20 cellular contexts compared by ENCODE assay signal in genomic region chr7:131095346-131095745, GRCh38.
A peak's percentile ranks its signal among the peaks of the same experiment; 100 is the strongest.
DNase-seq lines count a peak whose midpoint lies in the region; ATAC-seq lines count a peak whose summit lies in the region.
"Had no signal": no experiment of that assay in that cellular context is flagged by ENCODE, and none has a peak within 500 bp of the region (broad histone marks: within the 10 kb centered on the region; RNA-seq: fewer than 3 reads in every experiment).

No MANE protein-coding gene starts in this region.

- DNase-seq in activated naive CD4-positive, alpha-beta T cell treated with anti-CD3 and anti-CD28 coated beads, Interleukin-2, amount 50 U/mL, for 72 hours (ENCODE audit: low spot score in 2 of 2), result no peak
- peak; percentile 64 for DNase-seq in fibroblast of peridontal ligament (ENCODE audit: extremely low read depth)
- no peak for DNase-seq in stimulated activated effector memory CD8-positive, alpha-beta T cell treated with anti-CD3 and anti-CD28 coated beads, Interleukin-12 subunit alpha, Interleukin-12 subunit beta, amount 100 ng/mL, for 72 hours (ENCODE audit: low spot score in 2 of 2)
- DNase-seq: activated CD4-positive, alpha-beta T cell treated with anti-CD3 and anti-CD28 coated beads for 4 hours; caudate nucleus; EL; head of caudate nucleus; NCI-H1417 treated with DMSO at 0.1 percent for 48 hours; NCI-H69; retina; SHP77; stimulated activated CD4-positive, alpha-beta T cell treated with anti-CD3 and anti-CD28 coated beads, Interleukin-12 subunit alpha, Interleukin-12 subunit beta, amount 100 ng/mL, for 4 hours; SW 1271 had no signal

- no peak overlapping the region for H3K4me3 Mint-ChIP-seq in activated naive CD4-positive, alpha-beta T cell treated with anti-CD3 and anti-CD28 coated beads, Interleukin-2, amount 50 U/mL, for 24 hours
- peak overlapping the region; percentile 75 for H3K4me3 Mint-ChIP-seq in activated T-helper 17 cell treated with anti-CD3 and anti-CD28 coated beads, Interleukin-2, amount 50 U/mL, for 72 hours
- H3K4me3 Mint-ChIP-seq in stimulated activated effector memory CD8-positive, alpha-beta T cell treated with anti-CD3 and anti-CD28 coated beads, Interleukin-12 subunit alpha, Interleukin-12 subunit beta, amount 100 ng/mL, for 72 hours, result no peak overlapping the region
- H3K4me3 Mint-ChIP-seq: B cell had no signal

- no peaks in the 10 kb centered on the region for H3K9me3 Mint-ChIP-seq in activated naive CD4-positive, alpha-beta T cell treated with anti-CD3 and anti-CD28 coated beads, Interleukin-2, amount 50 U/mL, for 24 hours
- H3K9me3 Mint-ChIP-seq in activated naive CD4-positive, alpha-beta T cell treated with anti-CD3 and anti-CD28 coated beads, Interleukin-2, amount 50 U/mL, for 72 hours, result peaks cover 0 to 5% of the 10 kb centered on the region in 2 donors
- H3K9me3 Mint-ChIP-seq in activated T-helper 17 cell treated with anti-CD3 and anti-CD28 coated beads, Interleukin-2, amount 50 U/mL, for 72 hours, result no peaks in the 10 kb centered on the region
- H3K9me3 Mint-ChIP-seq in stimulated activated effector memory CD8-positive, alpha-beta T cell treated with anti-CD3 and anti-CD28 coated beads, Interleukin-12 subunit alpha, Interleukin-12 subunit beta, amount 100 ng/mL, for 72 hours, result no peaks in the 10 kb centered on the region
- H3K9me3 Mint-ChIP-seq: activated T-helper 2 cell treated with anti-CD3 and anti-CD28 coated beads, Interferon-gamma antibody, Interleukin-2, Interleukin-4, amounts not matched to agents 10 μg/mL and 5 μg/mL and 100 μg/mL, durations not matched to agents 14 hours and 24 hours and 36 hours had no signal

- peaks cover 9% of the 10 kb centered on the region for H3K36me3 Mint-ChIP-seq in activated naive CD4-positive, alpha-beta T cell treated with anti-CD3 and anti-CD28 coated beads, Interleukin-2, amount 50 U/mL, for 24 hours
- H3K36me3 Mint-ChIP-seq in activated naive CD4-positive, alpha-beta T cell treated with anti-CD3 and anti-CD28 coated beads, Interleukin-2, amount 50 U/mL, for 72 hours, result peaks cover 0 to 22% of the 10 kb centered on the region in 2 donors
- peaks cover 100% of the 10 kb centered on the region for H3K36me3 Mint-ChIP-seq in activated T-helper 17 cell treated with anti-CD3 and anti-CD28 coated beads, Interleukin-2, amount 50 U/mL, for 72 hours (ENCODE audit: low read depth)
- H3K36me3 Mint-ChIP-seq in stimulated activated effector memory CD8-positive, alpha-beta T cell treated with anti-CD3 and anti-CD28 coated beads, Interleukin-12 subunit alpha, Interleukin-12 subunit beta, amount 100 ng/mL, for 72 hours, result peaks cover 98% of the 10 kb centered on the region

- H3K27me3 Mint-ChIP-seq in activated naive CD4-positive, alpha-beta T cell treated with anti-CD3 and anti-CD28 coated beads, Interleukin-2, amount 50 U/mL, for 24 hours, result no peaks in the 10 kb centered on the region
- no peaks in the 10 kb centered on the region for H3K27me3 Mint-ChIP-seq in activated T-helper 17 cell treated with anti-CD3 and anti-CD28 coated beads, Interleukin-2, amount 50 U/mL, for 72 hours
- H3K27me3 Mint-ChIP-seq: B cell had no signal

- ATAC-seq in activated naive CD4-positive, alpha-beta T cell treated with anti-CD3 and anti-CD28 coated beads, Interleukin-2, amount 50 U/mL, for 72 hours, result no peak
- no peak for ATAC-seq in activated T-helper 17 cell treated with anti-CD3 and anti-CD28 coated beads, Interleukin-2, amount 50 U/mL, for 72 hours (replicated peaks)
- ATAC-seq in stimulated activated effector memory CD8-positive, alpha-beta T cell treated with anti-CD3 and anti-CD28 coated beads, Interleukin-12 subunit alpha, Interleukin-12 subunit beta, amount 100 ng/mL, for 72 hours, result no peak
- ATAC-seq in GM21423 (IDR thresholded peaks at IDR 0.05; ENCODE audit: unreplicated experiment) (no peak), HG02571 (IDR thresholded peaks at IDR 0.05; ENCODE audit: unreplicated experiment) (no peak), esophagus mucosa (no peak)

- H3K27ac Mint-ChIP-seq in activated naive CD4-positive, alpha-beta T cell treated with anti-CD3 and anti-CD28 coated beads, Interleukin-2, amount 50 U/mL, for 24 hours, result peak overlapping the region; percentile 36
- no peak overlapping the region for H3K27ac Mint-ChIP-seq in activated naive CD4-positive, alpha-beta T cell treated with anti-CD3 and anti-CD28 coated beads, Interleukin-2, amount 50 U/mL, for 72 hours
- H3K27ac Mint-ChIP-seq in activated T-helper 17 cell treated with anti-CD3 and anti-CD28 coated beads, Interleukin-2, amount 50 U/mL, for 72 hours, result peak overlapping the region; percentile 66
- H3K27ac Mint-ChIP-seq in stimulated activated effector memory CD8-positive, alpha-beta T cell treated with anti-CD3 and anti-CD28 coated beads, Interleukin-12 subunit alpha, Interleukin-12 subunit beta, amount 100 ng/mL, for 72 hours, result peak overlapping the region; percentile 100
- H3K27ac Mint-ChIP-seq: activated T-helper 2 cell treated with anti-CD3 and anti-CD28 coated beads, Interferon-gamma antibody, Interleukin-2, Interleukin-4, amounts not matched to agents 10 μg/mL and 5 μg/mL and 100 μg/mL, durations not matched to agents 14 hours and 24 hours and 36 hours had no signal

- H3K4me1 Mint-ChIP-seq in activated naive CD4-positive, alpha-beta T cell treated with anti-CD3 and anti-CD28 coated beads, Interleukin-2, amount 50 U/mL, for 24 hours, result peaks cover 88% of the 10 kb centered on the region
- H3K4me1 Mint-ChIP-seq in activated T-helper 17 cell treated with anti-CD3 and anti-CD28 coated beads, Interleukin-2, amount 50 U/mL, for 72 hours, result peaks cover 55% of the 10 kb centered on the region
- H3K4me1 Mint-ChIP-seq in stimulated activated effector memory CD8-positive, alpha-beta T cell treated with anti-CD3 and anti-CD28 coated beads, Interleukin-12 subunit alpha, Interleukin-12 subunit beta, amount 100 ng/mL, for 72 hours, result peaks cover 88% of the 10 kb centered on the region

Comparison
In these comparisons a context has a peak if more than half of its experiments do, and no peak if none do; other contexts are left out.
1. H3K27ac Mint-ChIP-seq: peak in activated naive CD4-positive, alpha-beta T cell treated with anti-CD3 and anti-CD28 coated beads, Interleukin-2, amount 50 U/mL, for 24 hours (single experiment), activated T-helper 17 cell treated with anti-CD3 and anti-CD28 coated beads, Interleukin-2, amount 50 U/mL, for 72 hours (single experiment) and stimulated activated effector memory CD8-positive, alpha-beta T cell treated with anti-CD3 and anti-CD28 coated beads, Interleukin-12 subunit alpha, Interleukin-12 subunit beta, amount 100 ng/mL, for 72 hours (single experiment); none in activated naive CD4-positive, alpha-beta T cell treated with anti-CD3 and anti-CD28 coated beads, Interleukin-2, amount 50 U/mL, for 72 hours (0 of 2).